8 cellular contexts compared by ENCODE assay signal in genomic region chr12:106302401-106303201, GRCh38. TPM values are rescaled to one million over a fixed set of nuclear protein-coding genes. Genes with fewer than 3 reads are reported as not detected.
DNase-seq lines count a peak whose midpoint lies in the region; ATAC-seq and TF ChIP-seq lines count a peak whose summit lies in the region.

TSS of gene TCP11L2 (plus strand) at chr12:106302733. CDS start at chr12:106311076, 8,343 bp downstream.

- no peaks in the 10 kb centered on the region for H3K27me3 ChIP-seq in mesenchymal stem cell (ENCODE audit: control insufficient read depth in 1 of 2, insufficient read depth in 1 of 2, low read length in 2 of 2)

- peak within 1 kb of the TSS; percentile 92 for H2BK15ac ChIP-seq in mesenchymal stem cell (ENCODE audit: low read depth, poor library complexity, severe bottlenecking)

- peaks cover 0 to 3% of the 10 kb centered on the region in 2 experiments for H3K36me3 ChIP-seq in mesenchymal stem cell (ENCODE audit: control insufficient read depth in 1 of 2, insufficient read depth in 2 of 2, low read depth in 1 of 2, low read length in 2 of 2)

- peak within 1 kb of the TSS; percentile 97 to 99 for H2BK12ac ChIP-seq in mesenchymal stem cell (ENCODE audit: low read length in 2 of 2)

- peak; percentile 76 for ATAC-seq in GM19452 (IDR thresholded peaks at IDR 0.05; ENCODE audit: unreplicated experiment)
- ATAC-seq in HG03575 (IDR thresholded peaks at IDR 0.05; ENCODE audit: extremely low read depth, insufficient number of reproducible peaks, low FRiP score, unreplicated experiment) = peak; percentile 42
- peak; percentile 86 for ATAC-seq in activated CD8-positive, alpha-beta memory T cell treated with anti-CD3 and anti-CD28 coated beads, Interleukin-2, amount 10 ng/mL, durations not matched to agents 7 days and 5 days
- peak; percentile 58 for ATAC-seq in effector memory CD8-positive, alpha-beta T cell (replicated peaks)

- H3K14ac ChIP-seq in mesenchymal stem cell (ENCODE audit: low read length in 2 of 2) = peak within 1 kb of the TSS; percentile 58 to 98

- H3K79me1 ChIP-seq in mesenchymal stem cell (replicated peaks; ENCODE audit: low read length, poor library complexity, severe bottlenecking) = peaks cover 17% of the 10 kb centered on the region

- peak within 1 kb of the TSS; percentile 88 to 94 for H3K18ac ChIP-seq in mesenchymal stem cell (ENCODE audit: low read depth in 1 of 2, low read length in 2 of 2)

- peak within 1 kb of the TSS; percentile 98 for H3K9ac ChIP-seq in mesenchymal stem cell (ENCODE audit: low read length)

- CTCF ChIA-PET in activated CD8-positive, alpha-beta memory T cell treated with anti-CD3 and anti-CD28 coated beads, Interleukin-2, amount 10 ng/mL, durations not matched to agents 7 days and 5 days (lab: Charles Lee) = interaction anchor here (0.6 to 2.3 kb wide), 6 partner anchors 20 to 568 kb away, joined by 3 to 9 read pairs (median 6); partner anchors contain the start of gene POLR3B

- H3K4me2 ChIP-seq in mesenchymal stem cell (ENCODE audit: low read length, poor library complexity, severe bottlenecking) = peak within 1 kb of the TSS; percentile 98

- H3K27me3 Mint-ChIP-seq in activated CD8-positive, alpha-beta memory T cell treated with anti-CD3 and anti-CD28 coated beads, Interleukin-2, amount 10 ng/mL, durations not matched to agents 7 days and 5 days = no peaks in the 10 kb centered on the region
- H3K27me3 Mint-ChIP-seq in effector memory CD8-positive, alpha-beta T cell = no peaks in the 10 kb centered on the region

- no peak within 1 kb of the TSS for H2AK5ac ChIP-seq in mesenchymal stem cell (ENCODE audit: low read length, severe bottlenecking)

- H3K23ac ChIP-seq in mesenchymal stem cell (ENCODE audit: low read length in 2 of 2) = peak within 1 kb of the TSS in 1 of 2 experiments; percentile 97

- H3K4me1 Mint-ChIP-seq in activated CD8-positive, alpha-beta memory T cell treated with anti-CD3 and anti-CD28 coated beads, Interleukin-2, amount 10 ng/mL, durations not matched to agents 7 days and 5 days = peaks cover 21% of the 10 kb centered on the region
- H3K4me1 Mint-ChIP-seq in effector memory CD8-positive, alpha-beta T cell (ENCODE audit: low read depth in 2 of 2) = peaks cover 42 to 54% of the 10 kb centered on the region in 2 donors

- peaks cover 12% of the 10 kb centered on the region for H3K4me1 ChIP-seq in mesenchymal stem cell (ENCODE audit: control insufficient read depth, insufficient read depth, low read depth, low read length)

- peak within 1 kb of the TSS; percentile 96 for H2BK120ac ChIP-seq in mesenchymal stem cell (ENCODE audit: low read depth, low read length)

- peak within 1 kb of the TSS; percentile 100 for H4K8ac ChIP-seq in mesenchymal stem cell (ENCODE audit: low read length)

- peak within 1 kb of the TSS; percentile 97 for H2BK5ac ChIP-seq in mesenchymal stem cell (ENCODE audit: low read depth, low read length, poor library complexity, severe bottlenecking)

- H3K4me3 Mint-ChIP-seq in activated CD8-positive, alpha-beta memory T cell treated with anti-CD3 and anti-CD28 coated beads, Interleukin-2, amount 10 ng/mL, durations not matched to agents 7 days and 5 days = peak within 1 kb of the TSS; percentile 84
- H3K4me3 Mint-ChIP-seq in effector memory CD8-positive, alpha-beta T cell = peak within 1 kb of the TSS; percentile 93 to 97

- H3K4me3 ChIP-seq in mesenchymal stem cell (ENCODE audit: insufficient read depth in 1 of 2, low read depth in 1 of 2, low read length in 2 of 2) = peak within 1 kb of the TSS; percentile 97

- WGBS in mesenchymal stem cell = under 1% methylated on average over 71 of the region's 76 CpGs

- peak within 1 kb of the TSS; percentile 99 for H3K27ac Mint-ChIP-seq in activated CD8-positive, alpha-beta memory T cell treated with anti-CD3 and anti-CD28 coated beads, Interleukin-2, amount 10 ng/mL, durations not matched to agents 7 days and 5 days
- H3K27ac Mint-ChIP-seq in effector memory CD8-positive, alpha-beta T cell = peak within 1 kb of the TSS; percentile 100

- H3K4ac ChIP-seq in mesenchymal stem cell (ENCODE audit: low read depth in 1 of 2, low read length in 2 of 2) = peak within 1 kb of the TSS; percentile 94 to 95

- peak; percentile 70 for DNase-seq in NK-92 treated with Interleukin-12 subunit alpha and Interleukin-12 subunit beta, amount 100 ng/mL, for 24 hours (lab: John Stamatoyannopoulos, UW)
- peak; percentile 89 for DNase-seq in activated CD8-positive, alpha-beta memory T cell treated with anti-CD3 and anti-CD28 coated beads, Interleukin-2, amount 10 ng/mL, durations not matched to agents 7 days and 5 days
- peak; percentile 92 to 95 (median 92) for DNase-seq in effector memory CD8-positive, alpha-beta T cell
- peak; percentile 86 for DNase-seq in mesenchymal stem cell
- peak; percentile 84 for DNase-seq in stimulated activated CD8-positive, alpha-beta memory T cell treated with anti-CD3 and anti-CD28 coated beads, Interleukin-12 subunit alpha, Interleukin-12 subunit beta, amount 100 ng/mL, for 1 hour (ENCODE audit: low read depth)

- H3K9me3 ChIP-seq in mesenchymal stem cell (ENCODE audit: control insufficient read depth, low read length) = no peaks in the 10 kb centered on the region

- H3K36me3 Mint-ChIP-seq in activated CD8-positive, alpha-beta memory T cell treated with anti-CD3 and anti-CD28 coated beads, Interleukin-2, amount 10 ng/mL, durations not matched to agents 7 days and 5 days = no peaks in the 10 kb centered on the region
- peaks cover 31% of the 10 kb centered on the region for H3K36me3 Mint-ChIP-seq in effector memory CD8-positive, alpha-beta T cell (ENCODE audit: insufficient read depth)

- H3K27ac ChIP-seq in C4-2B (peak within 1 kb of the TSS; percentile 78), mesenchymal stem cell (ENCODE audit: low read length, poor library complexity, severe bottlenecking) (peak within 1 kb of the TSS; percentile 83)

- TF ChIP-seq CTCF in C4-2B (conservative IDR thresholded peaks at IDR 0.05) = no peak

- H3K9me3 Mint-ChIP-seq in activated CD8-positive, alpha-beta memory T cell treated with anti-CD3 and anti-CD28 coated beads, Interleukin-2, amount 10 ng/mL, durations not matched to agents 7 days and 5 days (ENCODE audit: low read depth) = no peaks in the 10 kb centered on the region
- H3K9me3 Mint-ChIP-seq in effector memory CD8-positive, alpha-beta T cell = no peaks in the 10 kb centered on the region

- H4K91ac ChIP-seq in mesenchymal stem cell (ENCODE audit: low read length) = peak within 1 kb of the TSS; percentile 91

- H2AFZ ChIP-seq in mesenchymal stem cell (ENCODE audit: low read depth, low read length) = peak within 1 kb of the TSS; percentile 99

RNA-seq across cellular contexts. Expression of gene TCP11L2, which starts in this region (rescaled TPM):
- 1 to 10 TPM; 6.4 to 6.8 TPM for total RNA-seq in activated CD8-positive, alpha-beta memory T cell treated with anti-CD3 and anti-CD28 coated beads, Interleukin-2, amount 10 ng/mL, durations not matched to agents 7 days and 5 days
- polyA plus RNA-seq in mesenchymal stem cell (2013, experiment 1 of 2) = 9.8 TPM
- 9.8 TPM for polyA plus RNA-seq in mesenchymal stem cell (2013, experiment 2 of 2)

Comparison
In these comparisons a context has a peak if more than half of its experiments do, and no peak if none do; other contexts are left out.
1. Peak in every context shown above with its lines: DNase-seq, ATAC-seq, H3K4me3 ChIP-seq and H3K27ac ChIP-seq.